ENCODE assay signal across 1 cellular context in genomic region chr7:2522780-2523433, GRCh38.
A peak's percentile ranks its signal among the peaks of the same experiment; 100 is the strongest.
TF ChIP-seq lines count a peak whose summit lies in the region.

No MANE protein-coding gene starts in this region.

TF ChIP-seq in SK-N-SH, 30 proteins besides CTCF, POLR2A, EP300 and RAD21:
- TF ChIP-seq, protein P1, sequence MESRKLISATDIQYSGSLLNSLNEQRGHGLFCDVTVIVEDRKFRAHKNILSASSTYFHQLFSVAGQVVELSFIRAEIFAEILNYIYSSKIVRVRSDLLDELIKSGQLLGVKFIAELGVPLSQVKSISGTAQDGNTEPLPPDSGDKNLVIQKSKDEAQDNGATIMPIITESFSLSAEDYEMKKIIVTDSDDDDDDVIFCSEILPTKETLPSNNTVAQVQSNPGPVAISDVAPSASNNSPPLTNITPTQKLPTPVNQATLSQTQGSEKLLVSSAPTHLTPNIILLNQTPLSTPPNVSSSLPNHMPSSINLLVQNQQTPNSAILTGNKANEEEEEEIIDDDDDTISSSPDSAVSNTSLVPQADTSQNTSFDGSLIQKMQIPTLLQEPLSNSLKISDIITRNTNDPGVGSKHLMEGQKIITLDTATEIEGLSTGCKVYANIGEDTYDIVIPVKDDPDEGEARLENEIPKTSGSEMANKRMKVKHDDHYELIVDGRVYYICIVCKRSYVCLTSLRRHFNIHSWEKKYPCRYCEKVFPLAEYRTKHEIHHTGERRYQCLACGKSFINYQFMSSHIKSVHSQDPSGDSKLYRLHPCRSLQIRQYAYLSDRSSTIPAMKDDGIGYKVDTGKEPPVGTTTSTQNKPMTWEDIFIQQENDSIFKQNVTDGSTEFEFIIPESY (IDR thresholded peaks at IDR 0.05; ENCODE audit: borderline replicate concordance, low read depth): peak; percentile 25; the same call in 1 of the 2 replicates
- TF ChIP-seq SIN3A (IDR thresholded peaks at IDR 0.05; ENCODE audit: borderline replicate concordance, low read depth, low read length) (no peak), CHD2 (IDR thresholded peaks at IDR 0.05; ENCODE audit: low read length, partially characterized antibody) (peak; percentile 80)
